ENCODE assay signal across 18 cellular contexts in genomic region chr9:10649076-10649475, GRCh38. TPM values are rescaled to one million over a fixed set of nuclear protein-coding genes. Genes with fewer than 3 reads are reported as not detected.
"Had no signal": no experiment of that assay in that cellular context is flagged by ENCODE, and none has a peak within 500 bp of the region (broad histone marks: within the 10 kb centered on the region; RNA-seq: fewer than 3 reads in every experiment).

No MANE protein-coding gene starts in this region.

- DNase-seq: activated CD4-positive, alpha-beta T cell treated with anti-CD3 and anti-CD28 coated beads for 36 hours; activated CD4-positive, alpha-beta T cell treated with anti-CD3 and anti-CD28 coated beads, Interleukin-2, amount 50 U/mL, for 4 hours; activated CD4-positive, CD25-positive, alpha-beta regulatory T cell; activated effector memory CD4-positive, alpha-beta T cell treated with anti-CD3 and anti-CD28 coated beads, Interleukin-2, amount 50 U/mL, for 16 hours; activated naive CD4-positive, alpha-beta T cell treated with anti-CD3 and anti-CD28 coated beads for 36 hours; activated naive CD8-positive, alpha-beta T cell treated with anti-CD3 and anti-CD28 coated beads for 36 hours; adrenal gland; foreskin melanocyte; left ventricle myocardium inferior; posterior cingulate gyrus; right cardiac atrium; stimulated activated CD4-positive, alpha-beta T cell treated with anti-CD3 and anti-CD28 coated beads, Interleukin-2, amount 100 ng/mL, for 48 hours; stimulated activated naive CD4-positive, alpha-beta T cell treated with Interleukin-2 at 50 U/mL for 16 hours; transverse colon had no signal

- H3K27ac ChIP-seq: adrenal gland, ascending aorta, left ventricle myocardium inferior, transverse colon had no signal

- ATAC-seq: activated CD4-positive, alpha-beta T cell treated with anti-CD3 and anti-CD28 coated beads for 36 hours; esophagus mucosa; right cardiac atrium had no signal

- H3K27me3 ChIP-seq: adrenal gland, ascending aorta, transverse colon had no signal

- H3K9me3 ChIP-seq: adrenal gland, ascending aorta had no signal

- H3K4me3 ChIP-seq: adrenal gland, ascending aorta, left ventricle myocardium inferior, lung, transverse colon had no signal

- H3K4me1 ChIP-seq: adrenal gland, ascending aorta, left ventricle myocardium inferior, transverse colon had no signal

- H3K36me3 ChIP-seq: adrenal gland, ascending aorta, left ventricle myocardium inferior, transverse colon had no signal

RNA-seq across cellular contexts. Expression of gene PTPRD, which starts 36.3 kb away (rescaled TPM):
- total RNA-seq: activated CD4-positive, alpha-beta T cell treated with anti-CD3 and anti-CD28 coated beads for 36 hours; activated naive CD4-positive, alpha-beta T cell treated with anti-CD3 and anti-CD28 coated beads for 36 hours; T-helper 1 cell treated with Interleukin-12 subunit alpha and Interleukin-12 subunit beta and Interleukin-4 antibody, amounts not matched to agents 30 ng/mL and 1 ng/mL, for 36 hours had no signal
